Comparison of ENCODE assay signal across 9 cellular contexts in genomic region chr1:24263746-24264145, GRCh38. TPM values are rescaled to one million over a fixed set of nuclear protein-coding genes. Genes with fewer than 3 reads are reported as not detected.
"Had no signal": no experiment of that assay in that cellular context is flagged by ENCODE, and none has a peak within 500 bp of the region (broad histone marks: within the 10 kb centered on the region; RNA-seq: fewer than 3 reads in every experiment).

No MANE protein-coding gene starts in this region.

- H3K4me2 ChIP-seq: GM23338 had no signal

- H3K4me3 ChIP-seq: GM23338, K562 had no signal

- H3K27ac ChIP-seq: HL-60 had no signal

- DNase-seq: H9, HCEC 1CT, HFFc6, IMR-90, KG1 had no signal

- H2AFZ ChIP-seq: GM23338 had no signal

RNA-seq across cellular contexts. Expression of gene GRHL3, which starts 55.4 kb away (rescaled TPM):
- polyA plus RNA-seq: HepG2, IMR-90 had no signal
